1 cellular context compared by ENCODE assay signal in genomic region chr6:27831434-27832081, GRCh38.
TF ChIP-seq lines count a peak whose summit lies in the region.

No MANE protein-coding gene starts in this region.

TF ChIP-seq in GM12878, 131 proteins besides CTCF, POLR2A, EP300 and RAD21 (continued from another document):
- TF ChIP-seq SKIL (IDR thresholded peaks at IDR 0.05; ENCODE audit: low read depth, poor library complexity, severe bottlenecking) = peak; percentile 22
- TF ChIP-seq ZNF217 (IDR thresholded peaks at IDR 0.05) = peak; percentile 85; the same call in 1 of the 2 replicates
- TF ChIP-seq EED (IDR thresholded peaks at IDR 0.05; ENCODE audit: low read depth) = 0 out of 2 replicates have a peak, but pooled peaks have one; percentile 15
- TF ChIP-seq TCF3 (IDR thresholded peaks at IDR 0.05; ENCODE audit: borderline replicate concordance, insufficient read depth, low read depth, low read length) = peak; percentile 63; the same call in 1 of the 2 replicates
- TF ChIP-seq ATF2 (IDR thresholded peaks at IDR 0.05; ENCODE audit: low read length) = peak; percentile 61; the same call in 1 of the 2 replicates
- TF ChIP-seq CBFB (IDR thresholded peaks at IDR 0.05; ENCODE audit: low read depth) = peak; percentile 58; the same call in 1 of the 2 replicates
- TF ChIP-seq TCF12 (IDR thresholded peaks at IDR 0.05; ENCODE audit: low read depth, low read length) = peak; percentile 49; the same call in 1 of the 2 replicates
- 0 out of 2 replicates have a peak, but pooled peaks have one; percentile 71 for TF ChIP-seq CHD2 (IDR thresholded peaks at IDR 0.05; ENCODE audit: borderline replicate concordance, low read depth, low read length)
- TF ChIP-seq MEF2A (IDR thresholded peaks at IDR 0.05; ENCODE audit: insufficient read depth, low read depth, low read length) = 0 out of 2 replicates have a peak, but pooled peaks have one; percentile 12
- peak; percentile 31 for TF ChIP-seq SP1 (IDR thresholded peaks at IDR 0.05; ENCODE audit: low read depth, low read length)
- TF ChIP-seq POU2F2 (IDR thresholded peaks at IDR 0.05; ENCODE audit: borderline replicate concordance, low read depth, low read length) = peak; percentile 61; the same call in 1 of the 3 replicates
- peak; percentile 70 for TF ChIP-seq NFIC (IDR thresholded peaks at IDR 0.05; ENCODE audit: low read depth, low read length)
- 0 out of 2 replicates have a peak, but pooled peaks have one; percentile 30 for TF ChIP-seq CREB1 (IDR thresholded peaks at IDR 0.05; ENCODE audit: low read depth)
- TF ChIP-seq RUNX3 (IDR thresholded peaks at IDR 0.05; ENCODE audit: low read length) = 0 out of 2 replicates have a peak, but pooled peaks have one; percentile 10
- peak; percentile 85 for TF ChIP-seq SMAD5 (IDR thresholded peaks at IDR 0.05; ENCODE audit: low read depth)
- TF ChIP-seq FOXM1 (IDR thresholded peaks at IDR 0.05; ENCODE audit: low read depth, low read length) = peak; percentile 37; the same call in 1 of the 2 replicates
- TF ChIP-seq PML (IDR thresholded peaks at IDR 0.05; ENCODE audit: low read length) = peak; percentile 75; the same call in 1 of the 2 replicates
- 0 out of 2 replicates have a peak, but pooled peaks have one; percentile 49 for TF ChIP-seq GABPA (IDR thresholded peaks at IDR 0.05; ENCODE audit: low read depth)
